8 cellular contexts compared by ENCODE assay signal in genomic region chr1:240004086-240004749, GRCh38.
DNase-seq lines count a peak whose midpoint lies in the region; ATAC-seq and TF ChIP-seq lines count a peak whose summit lies in the region.

No MANE protein-coding gene starts in this region.

- no peaks in the 10 kb centered on the region for H3K79me2 ChIP-seq in SU-DHL-6 (ENCODE audit: insufficient read depth, low read length)

- no peaks in the 10 kb centered on the region for H3K9me2 ChIP-seq in SU-DHL-6 (replicated peaks; ENCODE audit: insufficient read depth, low read length)

- H3F3A ChIP-seq in SU-DHL-6 (ENCODE audit: insufficient read depth): no peaks in the 10 kb centered on the region

- ATAC-seq in omental fat pad (ENCODE audit: low FRiP score): no peak
- ATAC-seq in HG03159 (IDR thresholded peaks at IDR 0.05; ENCODE audit: unreplicated experiment): no peak

- H3K4me2 ChIP-seq in SU-DHL-6 (ENCODE audit: low read depth, low read length, poor library complexity, severe bottlenecking): no peak overlapping the region

- no peaks in the 10 kb centered on the region for H3K9me3 ChIP-seq in SU-DHL-6 (ENCODE audit: insufficient read depth, low read length)

- no peak overlapping the region for H3K9ac ChIP-seq in SU-DHL-6 (ENCODE audit: low read length)

- no peak overlapping the region for H3K27ac ChIP-seq in SU-DHL-6 (ENCODE audit: low read depth, low read length)

- no peaks in the 10 kb centered on the region for H3K27me3 ChIP-seq in SU-DHL-6 (ENCODE audit: low read length)

- H4K20me1 ChIP-seq in SU-DHL-6 (ENCODE audit: low read depth, low read length): no peaks in the 10 kb centered on the region

- DNase-seq in CMK (ENCODE audit: low read depth) (peak; percentile 15), GM20000 (ENCODE audit: low spot score) (peak; percentile 50), iPS-NIHi7 (ENCODE audit: extremely low spot score) (peak; percentile 55), omental fat pad (ENCODE audit: low spot score) (no peak), inferior parietal cortex (ENCODE audit: extremely low spot score) (no peak), NCI-H1105 (lab: John Stamatoyannopoulos, UW) (no peak)

- peak; percentile 88 for TF ChIP-seq CTCF in GM20000 (IDR thresholded peaks at IDR 0.05; ENCODE audit: extremely low read depth, missing control alignments)
- peak; percentile 63 for TF ChIP-seq CTCF in SU-DHL-6 (IDR thresholded peaks at IDR 0.05; ENCODE audit: insufficient read depth, low read length, poor library complexity, severe bottlenecking)
- no peak for TF ChIP-seq CTCF in omental fat pad (IDR thresholded peaks at IDR 0.05)

- H2AFZ ChIP-seq in SU-DHL-6 (ENCODE audit: low read depth, low read length, severe bottlenecking): no peak overlapping the region

- H3K4me3 ChIP-seq in SU-DHL-6 (ENCODE audit: insufficient read depth, low read length, poor library complexity, severe bottlenecking): no peak overlapping the region

- H3K36me3 ChIP-seq in SU-DHL-6 (ENCODE audit: low read length): no peaks in the 10 kb centered on the region

Comparison
In these comparisons a context has a peak if more than half of its experiments do, and no peak if none do; other contexts are left out.
1. DNase-seq: peak in CMK (single experiment), GM20000 (single experiment) and iPS-NIHi7 (single experiment); none in omental fat pad (single experiment), inferior parietal cortex (single experiment) and NCI-H1105 (single experiment).
2. CTCF ChIP-seq: peak in GM20000 (single experiment) and SU-DHL-6 (single experiment); none in omental fat pad (0 of 3).